20 cellular contexts compared by ENCODE assay signal in the genomic region with DNA sequence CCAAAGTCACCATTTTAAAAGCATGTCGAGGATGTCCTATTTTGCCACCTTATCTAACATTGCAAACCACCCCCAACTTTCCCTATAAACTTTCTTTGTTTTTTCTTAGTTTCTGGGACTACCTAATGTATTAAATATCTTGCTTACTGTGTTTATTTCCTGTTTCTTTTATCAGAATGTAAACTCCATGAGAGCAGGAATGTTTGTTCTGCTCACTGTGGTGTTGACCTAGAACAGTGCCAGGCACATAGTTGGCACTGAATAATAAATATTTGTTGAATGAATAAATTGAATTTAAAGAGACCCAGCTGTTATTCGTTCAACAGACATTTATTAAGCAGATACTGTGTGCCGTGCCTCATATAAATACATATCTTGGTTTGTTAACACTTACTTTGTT. TPM values are rescaled to one million over a fixed set of nuclear protein-coding genes. Genes with fewer than 3 reads are reported as not detected.
DNase-seq lines count a peak whose midpoint lies in the region; ATAC-seq, FAIRE-seq and TF ChIP-seq lines count a peak whose summit lies in the region.
"Had no signal": no experiment of that assay in that cellular context is flagged by ENCODE, and none has a peak within 500 bp of the region (broad histone marks: within the 10 kb centered on the region; RNA-seq: fewer than 3 reads in every experiment).

No MANE protein-coding gene starts in this region.

- POLR2A ChIA-PET in A549 (lab: Yijun Ruan, JAX) (no interaction called here), Panc1 (lab: Charles Lee) (no interaction called here)

- TF ChIP-seq EP300 in A549 (IDR thresholded peaks at IDR 0.05): no peak

- no peak overlapping the region for H3K4me2 ChIP-seq in A549
- H3K4me2 ChIP-seq in fibroblast of lung (ENCODE audit: extremely low read depth, insufficient read depth, low read length): no peak overlapping the region

- no peaks in the 10 kb centered on the region for H3K36me3 Mint-ChIP-seq in activated T-cell treated with anti-CD3 and anti-CD28 coated beads, Interleukin-2, amount 50 U/mL, for 72 hours (ENCODE audit: insufficient read depth in 2 of 2)
- H3K36me3 Mint-ChIP-seq: CD8-positive, alpha-beta memory T cell had no signal

- no peaks in the 10 kb centered on the region for H3K4me1 Mint-ChIP-seq in activated T-cell treated with anti-CD3 and anti-CD28 coated beads, Interleukin-2, amount 50 U/mL, for 72 hours (ENCODE audit: low read depth)
- H3K4me1 Mint-ChIP-seq: B cell; CD8-positive, alpha-beta memory T cell had no signal

- H3K9ac ChIP-seq in fibroblast of lung (ENCODE audit: insufficient read depth, low read length): no peak overlapping the region
- H3K9ac ChIP-seq: BLaER1 treated with 17β-estradiol and CSF1 and Interleukin-3, amounts not matched to agents 10 nM and 100 nM; GM23248 had no signal

- in situ Hi-C loops in Panc1 (cut with HindIII; ENCODE audit: low pct_unique_long_range_greater_than_20kb, low sequenced_read_pairs): no loop called here

- no peak for TF ChIP-seq POLR2A in A549 (IDR thresholded peaks at IDR 0.05; ENCODE audit: low read length)

- H3K27me3 ChIP-seq in Panc1 (ENCODE audit: control insufficient read depth, insufficient read depth, low read length): no peaks in the 10 kb centered on the region
- H3K27me3 ChIP-seq in fibroblast of lung (ENCODE audit: control insufficient read depth, insufficient read depth, low read length): no peaks in the 10 kb centered on the region
- H3K27me3 ChIP-seq: BLaER1 treated with 17β-estradiol and CSF1 and Interleukin-3, amounts not matched to agents 10 nM and 100 nM had no signal

- intact Hi-C loops in Panc1 (cut with micrococcal nuclease; ENCODE audit: unreplicated experiment): no loop called here

- H2AFZ ChIP-seq in fibroblast of lung (ENCODE audit: low read length): no peak overlapping the region
- H2AFZ ChIP-seq: GM23248 had no signal

- H3K79me2 ChIP-seq in fibroblast of lung (ENCODE audit: control insufficient read depth, insufficient read depth, low read length): no peaks in the 10 kb centered on the region

- FAIRE-seq in A549 (lab: Jason Lieb, UNC) (no peak), islet of Langerhans (lab: Jason Lieb, UNC) (peak; percentile 41)
- FAIRE-seq: G401.6, GM12892, GM18507 had no signal

- TF ChIP-seq RAD21 in A549 (conservative IDR thresholded peaks at IDR 0.05 in 1 of 2, IDR thresholded peaks at IDR 0.05 in 1 of 2): no peak

- H3K27me3 Mint-ChIP-seq in activated T-cell treated with anti-CD3 and anti-CD28 coated beads, Interleukin-2, amount 50 U/mL, for 72 hours (ENCODE audit: low read depth): no peaks in the 10 kb centered on the region

- WGBS in A549 (ENCODE audit: missing lambda C conversion rate): 35% methylated on average over 3 of the region's 3 CpGs

- no peak overlapping the region for H3K27ac Mint-ChIP-seq in activated T-cell treated with anti-CD3 and anti-CD28 coated beads, Interleukin-2, amount 50 U/mL, for 72 hours
- H3K27ac Mint-ChIP-seq: B cell; CD8-positive, alpha-beta memory T cell had no signal

- no peaks in the 10 kb centered on the region for H3K9me3 ChIP-seq in A549
- no peaks in the 10 kb centered on the region for H3K9me3 ChIP-seq in Panc1 (ENCODE audit: control insufficient read depth, insufficient read depth, low read depth, low read length)
- H3K9me3 ChIP-seq in fibroblast of lung (ENCODE audit: control insufficient read depth, insufficient read depth, low read depth, low read length): no peaks in the 10 kb centered on the region
- H3K9me3 ChIP-seq: BLaER1 treated with 17β-estradiol and CSF1 and Interleukin-3, amounts not matched to agents 10 nM and 100 nM; HAP-1 had no signal

- CTCF ChIA-PET in A549 (lab: Yijun Ruan, JAX): no interaction called here
- CTCF ChIA-PET in Panc1 (lab: Charles Lee): no interaction called here

- no TSS peak for BruUV-seq in Panc1 (replicated peaks; lab: Mats Ljungman, UMichigan)

- H3K36me3 ChIP-seq in Panc1 (ENCODE audit: control insufficient read depth, insufficient read depth, low read length) (no peaks in the 10 kb centered on the region), fibroblast of lung (ENCODE audit: control insufficient read depth, insufficient read depth, low read length) (no peaks in the 10 kb centered on the region)
- H3K36me3 ChIP-seq: BLaER1 treated with 17β-estradiol and CSF1 and Interleukin-3, amounts not matched to agents 10 nM and 100 nM; HAP-1 had no signal

- ATAC-seq in A549: peak in 1 of 2 experiments; percentile 59; a peak in 3 of 6 replicates
- ATAC-seq in Panc1: 0 out of 2 replicates have a peak, but pooled peaks have one; percentile 63
- ATAC-seq in activated T-cell treated with anti-CD3 and anti-CD28 coated beads, Interleukin-2, amount 50 U/mL, for 72 hours (replicated peaks in 1 of 2): no peak

- DNase-seq in A549 (ENCODE audit: low read depth in 1 of 2, low spot score in 1 of 2) (peak in 1 of 2 experiments; percentile 23), Panc1 (ENCODE audit: low read depth, low spot score) (no peak), fibroblast of lung (ENCODE audit: low read depth in 2 of 2) (peak; percentile 3 to 6), GM10266 (ENCODE audit: extremely low spot score) (no peak), NCI-H2081 (lab: John Stamatoyannopoulos, UW) (no peak)
- DNase-seq in activated T-cell treated with anti-CD3 and anti-CD28 coated beads, Interleukin-2, amount 50 U/mL, for 72 hours: no peak
- DNase-seq: CD8-positive, alpha-beta memory T cell; COR-L47; DMS 273 treated with DMSO at 0.1 percent for 48 hours; DMS53; DND-41; GM23248 had no signal

- no peak overlapping the region for H3K4me3 Mint-ChIP-seq in activated T-cell treated with anti-CD3 and anti-CD28 coated beads, Interleukin-2, amount 50 U/mL, for 72 hours
- H3K4me3 Mint-ChIP-seq: B cell; CD8-positive, alpha-beta memory T cell had no signal

- H3K4me1 ChIP-seq in A549 (no peaks in the 10 kb centered on the region), Panc1 (ENCODE audit: control insufficient read depth, insufficient read depth, low read length) (no peaks in the 10 kb centered on the region), fibroblast of lung (ENCODE audit: control insufficient read depth, extremely low read depth, insufficient read depth, low read length) (no peaks in the 10 kb centered on the region)

- H3K4me3 ChIP-seq in A549 (no peak overlapping the region), Panc1 (ENCODE audit: low read depth in 2 of 2, low read length in 2 of 2) (no peak overlapping the region), fibroblast of lung (replicated peaks in 1 of 4; ENCODE audit: control extremely low read depth in 1 of 4, insufficient read depth in 1 of 4, low read depth in 3 of 4, low read length in 4 of 4) (no peak overlapping the region)
- H3K4me3 ChIP-seq: BLaER1 treated with 17β-estradiol and CSF1 and Interleukin-3, amounts not matched to agents 10 nM and 100 nM; GM23248; HAP-1 had no signal

- TF ChIP-seq CTCF in A549 (IDR thresholded peaks at IDR 0.05) (no peak), Panc1 (IDR thresholded peaks at IDR 0.05) (no peak), fibroblast of lung (conservative IDR thresholded peaks at IDR 0.05 in 1 of 2, IDR thresholded peaks at IDR 0.05 in 1 of 2; ENCODE audit: low read depth in 1 of 2, low read length in 2 of 2) (no peak), GM10266 (IDR thresholded peaks at IDR 0.05; ENCODE audit: control insufficient read depth, insufficient read depth, low read depth, missing control alignments) (no peak)

- H3K27ac ChIP-seq in A549 (no peak overlapping the region), Panc1 (ENCODE audit: low read length) (no peak overlapping the region), fibroblast of lung (ENCODE audit: insufficient read depth, low read length) (no peak overlapping the region)
- H3K27ac ChIP-seq: 22Rv1; BLaER1 treated with 17β-estradiol and CSF1 and Interleukin-3, amounts not matched to agents 10 nM and 100 nM; GM23248 had no signal

- H3K9me3 Mint-ChIP-seq in activated T-cell treated with anti-CD3 and anti-CD28 coated beads, Interleukin-2, amount 50 U/mL, for 72 hours: no peaks in the 10 kb centered on the region
- H3K9me3 Mint-ChIP-seq: CD8-positive, alpha-beta memory T cell had no signal

- H4K20me1 ChIP-seq in fibroblast of lung (ENCODE audit: control insufficient read depth, extremely low read depth, insufficient read depth, low read length): no peaks in the 10 kb centered on the region
- H4K20me1 ChIP-seq: BLaER1 treated with 17β-estradiol and CSF1 and Interleukin-3, amounts not matched to agents 10 nM and 100 nM had no signal

TF ChIP-seq in A549, 52 proteins besides CTCF, POLR2A, EP300 and RAD21:
- no peak for TF ChIP-seq KDM1A (IDR thresholded peaks at IDR 0.05; ENCODE audit: low read depth)
- TF ChIP-seq CHD4 (IDR thresholded peaks at IDR 0.05; ENCODE audit: borderline replicate concordance): no peak
- peak; percentile 21; the same call in 1 of the 2 replicates for TF ChIP-seq GATA3 (IDR thresholded peaks at IDR 0.05; ENCODE audit: borderline replicate concordance)

RNA-seq across cellular contexts. Expression of a gene that starts 35.2 kb away (rescaled TPM):
- polyA plus RNA-seq in A549 (2011; rRNA removed) (35.3 and 38.8 TPM in 2 replicates), A549 (2017; fragmentation: RNase III; extraction: RNeasy Plus Mini Kit Qiagen cat#74134 plus additional on column Dnase treatment) (17.7 to 21.5 TPM (median 20.1 TPM) in 3 replicates), fibroblast of lung (5.5 and 7.3 TPM in 2 replicates)
- 16.1 and 17.5 TPM in 2 replicates for polyA plus RNA-seq in A549 (2012; cell fraction: cytosol; rRNA removed)
- 13.0 and 18.4 TPM in 2 replicates for polyA plus RNA-seq in A549 (2012; cell fraction: nucleus; rRNA removed)
- polyA minus RNA-seq in A549 (2011; rRNA and poly(A)+ RNA removed): 24.8 and 27.3 TPM in 2 replicates
- total RNA-seq in Panc1 (2021; ENCODE audit: unreplicated experiment) (11.0 TPM), fibroblast of lung (3.5 and 3.9 TPM in 2 replicates)
- polyA plus RNA-seq in Panc1 (2012; ENCODE audit: insufficient read length): 6.8 TPM
- 5.9 and 7.1 TPM in 2 replicates for polyA plus RNA-seq in fibroblast of lung (2012)
- 3.4 and 5.5 TPM in 2 replicates for polyA minus RNA-seq in fibroblast of lung (ENCODE audit: low replicate concordance)
- total RNA-seq in activated T-cell treated with anti-CD3 and anti-CD28 coated beads, Interleukin-2, amount 50 U/mL, for 72 hours: 1 to 10 TPM; 6.0 to 6.4 TPM

Comparison
In these comparisons a context has a peak if more than half of its experiments do, and no peak if none do; other contexts are left out.
1. DNase-seq: peak in fibroblast of lung (2 of 2); none in Panc1 (single experiment), GM10266 (single experiment), activated T-cell treated with anti-CD3 and anti-CD28 coated beads, Interleukin-2, amount 50 U/mL, for 72 hours (0 of 2) and NCI-H2081 (0 of 2).